In genomic region chr12:12725086-12725955, GRCh38 we compare ENCODE assay signal across 8 cellular contexts. TPM values are rescaled to one million over a fixed set of nuclear protein-coding genes. Genes with fewer than 3 reads are reported as not detected.
DNase-seq lines count a peak whose midpoint lies in the region; ATAC-seq and TF ChIP-seq lines count a peak whose summit lies in the region.

No MANE protein-coding gene starts in this region.

- H3K4me1 Mint-ChIP-seq in endothelial cell (ENCODE audit: unreplicated experiment): peaks cover 16% of the 10 kb centered on the region

- in situ Hi-C loops in Caki2 (cut with HindIII; ENCODE audit: low pct_unique_long_range_greater_than_20kb, low sequenced_read_pairs): no loop called here

- H3K4me3 Mint-ChIP-seq in endothelial cell (ENCODE audit: unreplicated experiment): peak overlapping the region; percentile 97

- no peaks in the 10 kb centered on the region for H3K9me3 Mint-ChIP-seq in endothelial cell (ENCODE audit: unreplicated experiment)

- ATAC-seq in GM21390 (IDR thresholded peaks at IDR 0.05; ENCODE audit: unreplicated experiment): peak; percentile 61

- H3K27ac Mint-ChIP-seq in endothelial cell (ENCODE audit: unreplicated experiment): peak overlapping the region; percentile 80

- H3K36me3 Mint-ChIP-seq in endothelial cell (ENCODE audit: low read depth, unreplicated experiment): peaks cover 18% of the 10 kb centered on the region

- peaks cover 20% of the 10 kb centered on the region for H3K27me3 Mint-ChIP-seq in endothelial cell (ENCODE audit: unreplicated experiment)

- no peak for TF ChIP-seq CTCF in endothelial cell (IDR thresholded peaks at IDR 0.05; ENCODE audit: unreplicated experiment)

- DNase-seq in Caki2 (ENCODE audit: low read depth): peak; percentile 99
- DNase-seq in HUDEP-2 (lab: John Stamatoyannopoulos, UW; ENCODE audit: unreplicated experiment in 76 of 76): peak in 75 of 76 experiments; percentile 53 to 98 (median 92)
- DNase-seq in NOMO-1 treated with dmso at 0.1 percent for 144 hours (lab: John Stamatoyannopoulos, UW; ENCODE audit: unreplicated experiment): peak; percentile 97
- peak; percentile 85 for DNase-seq in activated CD8-positive, alpha-beta memory T cell treated with anti-CD3 and anti-CD28 coated beads, Interleukin-2, amount 50 U/mL, for 4 hours
- DNase-seq in endothelial cell (ENCODE audit: low spot score): peak; percentile 72
- DNase-seq in midbrain (lab: John Stamatoyannopoulos, UW): peak; percentile 94
- DNase-seq in stimulated activated CD8-positive, alpha-beta memory T cell treated with anti-CD3 and anti-CD28 coated beads, Interleukin-15, amount 100 ng/mL, for 48 hours (ENCODE audit: low read depth in 2 of 2): peak; percentile 91

RNA-seq across cellular contexts. Expression of gene CDKN1B, which starts 8.2 kb away (rescaled TPM):
- 43.9 and 45.0 TPM in 2 replicates for total RNA-seq in Caki2 (2014; rRNA removed; shearing (Covaris generic); ENCODE audit: low replicate concordance)
- total RNA-seq in endothelial cell (ENCODE audit: unreplicated experiment): 34.6 TPM

RNA-seq across cellular contexts. Expression of gene GPR19, which starts 29.3 kb away (rescaled TPM):
- total RNA-seq in Caki2 (2014; rRNA removed; shearing (Covaris generic); ENCODE audit: low replicate concordance): 4.8 and 6.1 TPM in 2 replicates
- total RNA-seq in endothelial cell (ENCODE audit: unreplicated experiment): 4.0 TPM

Comparison
In these comparisons a context has a peak if more than half of its experiments do, and no peak if none do; other contexts are left out.
1. Peak in every context shown above with its lines: DNase-seq and ATAC-seq.